In the genomic region with DNA sequence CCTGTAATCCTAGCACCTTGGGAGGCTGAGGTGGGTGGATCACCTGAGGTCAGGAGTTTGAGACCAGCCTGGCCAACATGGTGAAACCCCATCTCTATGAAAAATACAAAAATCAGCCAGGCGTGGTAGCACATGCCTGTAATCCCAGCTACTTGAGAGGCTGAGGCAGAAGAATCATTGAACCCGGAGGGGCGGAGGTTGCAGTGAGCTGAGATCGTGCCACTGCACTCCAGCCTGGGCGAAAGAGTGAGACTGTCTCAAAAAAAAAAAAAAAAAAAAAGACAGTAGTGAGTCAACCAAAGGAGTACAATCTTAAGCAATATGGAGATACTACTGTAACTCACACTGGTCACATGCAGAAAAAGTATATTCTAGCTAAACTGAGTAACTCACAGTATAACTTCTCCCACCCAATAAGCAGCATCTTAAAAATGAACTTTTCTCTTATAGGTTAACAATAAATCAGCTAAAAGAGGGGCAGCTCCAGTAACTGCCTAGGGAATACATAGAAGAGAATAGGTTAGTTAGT, we compare ENCODE assay signal across 7 cellular contexts. TPM values are rescaled to one million over a fixed set of nuclear protein-coding genes. Genes with fewer than 3 reads are reported as not detected.
DNase-seq lines count a peak whose midpoint lies in the region; TF ChIP-seq lines count a peak whose summit lies in the region.
"Not testable (repeated sequence)": the region's sequence is repeated elsewhere in the genome, so short reads cannot be mapped to it uniquely, and the experiment has no call there.

No MANE protein-coding gene starts in this region.

- H2BK12ac ChIP-seq in mesenchymal stem cell (ENCODE audit: low read length in 2 of 2) = not testable (repeated sequence)

- H4K8ac ChIP-seq in mesenchymal stem cell (ENCODE audit: low read length) = not testable (repeated sequence)

- not testable (repeated sequence) for H3K14ac ChIP-seq in mesenchymal stem cell (ENCODE audit: low read length in 2 of 2)

- not testable (repeated sequence) for H3K9me3 Mint-ChIP-seq in brain

- WGBS in esophagus muscularis mucosa = 92% methylated on average over 5 of the region's 5 CpGs
- WGBS in mesenchymal stem cell = 95% methylated on average over 3 of the region's 5 CpGs
- WGBS in spleen, 5 donors = 96 to 100% (median 98%) methylated on average over 5 of the region's 5 CpGs

- H3K4me3 ChIP-seq in esophagus muscularis mucosa; left ventricle myocardium inferior; mesenchymal stem cell (ENCODE audit: insufficient read depth in 1 of 2, low read depth in 1 of 2, low read length in 2 of 2); rectal smooth muscle tissue (ENCODE audit: low read length); spleen: not testable (repeated sequence)

- H3K4me2 ChIP-seq in mesenchymal stem cell (ENCODE audit: low read length, poor library complexity, severe bottlenecking) = not testable (repeated sequence)

- peak overlapping the region; percentile 84 for H3K9ac ChIP-seq in mesenchymal stem cell (ENCODE audit: low read length)
- H3K9ac ChIP-seq in rectal smooth muscle tissue (ENCODE audit: low read length) = not testable (repeated sequence)

- H3K4me1 Mint-ChIP-seq in brain = peaks cover 11% of the 10 kb centered on the region

- not testable (repeated sequence) for H2AFZ ChIP-seq in mesenchymal stem cell (ENCODE audit: low read depth, low read length)

- not testable (repeated sequence) for H3K18ac ChIP-seq in mesenchymal stem cell (ENCODE audit: low read depth in 1 of 2, low read length in 2 of 2)

- H3K27ac Mint-ChIP-seq in brain = peak overlapping the region in 3 of 5 experiments; percentile 81 to 95 (median 82)

- TF ChIP-seq POLR2A in esophagus muscularis mucosa (IDR thresholded peaks at IDR 0.05; ENCODE audit: low read depth); spleen (IDR thresholded peaks at IDR 0.05): not testable (repeated sequence)

- H3K36me3 Mint-ChIP-seq in brain = peaks cover 57% of the 10 kb centered on the region

- not testable (repeated sequence) for H4K91ac ChIP-seq in mesenchymal stem cell (ENCODE audit: low read length)

- not testable (repeated sequence) for TF ChIP-seq CTCF in RWPE1 (conservative IDR thresholded peaks at IDR 0.05; ENCODE audit: low read depth); brain (conservative IDR thresholded peaks at IDR 0.05); esophagus muscularis mucosa (IDR thresholded peaks at IDR 0.05); left ventricle myocardium inferior (IDR thresholded peaks at IDR 0.05; ENCODE audit: borderline replicate concordance); spleen (IDR thresholded peaks at IDR 0.05 in 8 of 11, conservative IDR thresholded peaks at IDR 0.05 in 3 of 11)

- H3K9me3 ChIP-seq in esophagus muscularis mucosa; left ventricle myocardium inferior (replicated peaks); mesenchymal stem cell (ENCODE audit: control insufficient read depth, low read length); spleen: not testable (repeated sequence)

- CTCF ChIA-PET in RWPE1 (lab: Yijun Ruan, JAX) = interaction anchor here (0.6 to 3.2 kb wide), 3 partner anchors 39 to 47 kb away, joined by 4 to 16 read pairs (median 6); no protein-coding TSS in a partner anchor

- not testable (repeated sequence) for H2BK120ac ChIP-seq in mesenchymal stem cell (ENCODE audit: low read depth, low read length)

- H2AK5ac ChIP-seq in mesenchymal stem cell (ENCODE audit: low read length, severe bottlenecking) = not testable (repeated sequence)

- H2BK15ac ChIP-seq in mesenchymal stem cell (ENCODE audit: low read depth, poor library complexity, severe bottlenecking) = not testable (repeated sequence)

- TF ChIP-seq EP300 in esophagus muscularis mucosa (IDR thresholded peaks at IDR 0.05) = not testable (repeated sequence)

- H3K4me3 Mint-ChIP-seq in brain = not testable (repeated sequence)

- not testable (repeated sequence) for H3K27me3 Mint-ChIP-seq in brain

- intact Hi-C loops in esophagus muscularis mucosa (cut with DNase I) (loop anchor here (1.0 kb wide), 1 partner anchor 47 kb away; no protein-coding TSS in a partner anchor), left ventricle myocardium inferior (cut with micrococcal nuclease) (loop anchor here (2.0 to 10.0 kb wide), 2 partner anchors 47 to 51 kb away; no protein-coding TSS in a partner anchor), spleen (cut with DNase I; ENCODE audit: low total_unique reads) (loop anchor here (2.0 kb wide), 1 partner anchor 47 kb away; no protein-coding TSS in a partner anchor)

- not testable (repeated sequence) for H3K27me3 ChIP-seq in esophagus muscularis mucosa; left ventricle myocardium inferior (ENCODE audit: low read depth); mesenchymal stem cell (ENCODE audit: control insufficient read depth in 1 of 2, insufficient read depth in 1 of 2, low read length in 2 of 2); rectal smooth muscle tissue (ENCODE audit: control insufficient read depth, insufficient read depth, low read length); spleen (replicated peaks in 1 of 7)

- H3K27ac ChIP-seq in RWPE1 = peak overlapping the region; percentile 71
- peak overlapping the region in 3 of 4 donors; percentile 7 to 34 (median 31) for H3K27ac ChIP-seq in esophagus muscularis mucosa (replicated peaks in 1 of 4)
- peak overlapping the region; percentile 34 for H3K27ac ChIP-seq in left ventricle myocardium inferior (replicated peaks)
- H3K27ac ChIP-seq in mesenchymal stem cell (ENCODE audit: low read length, poor library complexity, severe bottlenecking) = peak overlapping the region; percentile 94
- peak overlapping the region; percentile 12 for H3K27ac ChIP-seq in rectal smooth muscle tissue (ENCODE audit: low read depth, low read length)
- not testable (repeated sequence) for H3K27ac ChIP-seq in spleen

- H3K4me1 ChIP-seq in esophagus muscularis mucosa; rectal smooth muscle tissue (ENCODE audit: control insufficient read depth, insufficient read depth, low read length): not testable (repeated sequence)
- H3K4me1 ChIP-seq in left ventricle myocardium inferior (peaks cover 10% of the 10 kb centered on the region), mesenchymal stem cell (ENCODE audit: control insufficient read depth, insufficient read depth, low read depth, low read length) (peaks cover 10% of the 10 kb centered on the region), spleen (peaks cover 0 to 16% (median 2%) of the 10 kb centered on the region in 6 donors)

- not testable (repeated sequence) for DNase-seq in RWPE1 (ENCODE audit: low spot score); esophagus muscularis mucosa (ENCODE audit: extremely low spot score); left ventricle myocardium inferior; mesenchymal stem cell
- peak; percentile 7 for DNase-seq in spleen

- not testable (repeated sequence) for H3K23ac ChIP-seq in mesenchymal stem cell (ENCODE audit: low read length in 2 of 2)

- peaks cover 33 to 73% (median 54%) of the 10 kb centered on the region in 4 donors for H3K36me3 ChIP-seq in esophagus muscularis mucosa
- peaks cover 47% of the 10 kb centered on the region for H3K36me3 ChIP-seq in left ventricle myocardium inferior
- peaks cover 25 to 53% of the 10 kb centered on the region in 2 experiments for H3K36me3 ChIP-seq in mesenchymal stem cell (ENCODE audit: control insufficient read depth in 1 of 2, insufficient read depth in 2 of 2, low read depth in 1 of 2, low read length in 2 of 2)
- H3K36me3 ChIP-seq in rectal smooth muscle tissue (ENCODE audit: control insufficient read depth, insufficient read depth, low read length) = not testable (repeated sequence)
- H3K36me3 ChIP-seq in spleen = peaks cover 0 to 84% (median 43%) of the 10 kb centered on the region in 6 donors

- H2BK5ac ChIP-seq in mesenchymal stem cell (ENCODE audit: low read depth, low read length, poor library complexity, severe bottlenecking) = not testable (repeated sequence)

- H3K4ac ChIP-seq in mesenchymal stem cell (ENCODE audit: low read depth in 1 of 2, low read length in 2 of 2) = not testable (repeated sequence)

- H3K79me1 ChIP-seq in mesenchymal stem cell (replicated peaks; ENCODE audit: low read length, poor library complexity, severe bottlenecking) = peaks cover 18% of the 10 kb centered on the region

- POLR2A ChIA-PET in RWPE1 (lab: Yijun Ruan, JAX; ENCODE audit: low non-redundant PET) = not testable (repeated sequence)

RNA-seq across cellular contexts. Expression of a gene that starts 25.5 kb away (rescaled TPM):
- polyA plus RNA-seq in brain (ENCODE audit: insufficient read depth, low read depth, low replicate concordance) = 137 TPM
- 100 to 1,000 TPM; 164 to 281 (median 264) TPM for total RNA-seq in esophagus muscularis mucosa
- total RNA-seq in left ventricle myocardium inferior = 895 TPM
- 172 TPM for polyA plus RNA-seq in mesenchymal stem cell (2013, experiment 1 of 2)
- 169 TPM for polyA plus RNA-seq in mesenchymal stem cell (2013, experiment 2 of 2)
- 100 to 1,000 TPM; 111 to 242 (median 142) TPM for total RNA-seq in spleen
- 10 to 100 TPM; 21.2 to 59.5 (median 25.7) TPM for polyA plus RNA-seq in spleen

RNA-seq across cellular contexts. Expression of a gene that starts 27.6 kb away (rescaled TPM):
- polyA plus RNA-seq in brain (ENCODE audit: insufficient read depth, low read depth, low replicate concordance) = 184 TPM
- 10 to 100 TPM; 32.1 to 59.5 (median 39.7) TPM for total RNA-seq in esophagus muscularis mucosa
- 33.0 TPM for total RNA-seq in left ventricle myocardium inferior
- polyA plus RNA-seq in mesenchymal stem cell (2013, experiment 1 of 2) = 52.3 TPM
- 51.7 TPM for polyA plus RNA-seq in mesenchymal stem cell (2013, experiment 2 of 2)
- 10 to 100 TPM; 21.6 to 36.2 (median 29.8) TPM for total RNA-seq in spleen
- 10 to 100 TPM; 19.6 to 29.8 (median 27.4) TPM for polyA plus RNA-seq in spleen

RNA-seq across cellular contexts. Expression of a gene that starts 33.9 kb away (rescaled TPM):
- polyA plus RNA-seq in brain (ENCODE audit: insufficient read depth, low read depth, low replicate concordance) (27.6 TPM), spleen (10 to 100 TPM; 17.6 to 27.3 (median 26.3) TPM)
- total RNA-seq in esophagus muscularis mucosa (10 to 100 TPM; 16.1 to 22.0 (median 20.3) TPM), left ventricle myocardium inferior (11.3 TPM), spleen (10 to 100 TPM; 31.8 to 45.4 (median 39.2) TPM)
- 10.8 TPM for polyA plus RNA-seq in mesenchymal stem cell (2013, experiment 1 of 2)
- 11.7 TPM for polyA plus RNA-seq in mesenchymal stem cell (2013, experiment 2 of 2)

RNA-seq across cellular contexts. Expression of a gene that starts 36.0 kb away (rescaled TPM):
- polyA plus RNA-seq in brain (ENCODE audit: insufficient read depth, low read depth, low replicate concordance) (7.2 TPM), spleen (1 to 10 TPM; 7.3 to 9.6 (median 8.5) TPM)
- total RNA-seq in esophagus muscularis mucosa (10 to 100 TPM; 58.1 to 73.9 (median 64.1) TPM), left ventricle myocardium inferior (50.6 TPM), spleen (10 to 100 TPM in 3 of 7 donors, 1 to 10 TPM in 4; 6.0 to 15.0 (median 9.0) TPM)
- 148 TPM for polyA plus RNA-seq in mesenchymal stem cell (2013, experiment 1 of 2)
- polyA plus RNA-seq in mesenchymal stem cell (2013, experiment 2 of 2) = 153 TPM
